ENCODE assay signal across 22 cellular contexts in the genomic region with DNA sequence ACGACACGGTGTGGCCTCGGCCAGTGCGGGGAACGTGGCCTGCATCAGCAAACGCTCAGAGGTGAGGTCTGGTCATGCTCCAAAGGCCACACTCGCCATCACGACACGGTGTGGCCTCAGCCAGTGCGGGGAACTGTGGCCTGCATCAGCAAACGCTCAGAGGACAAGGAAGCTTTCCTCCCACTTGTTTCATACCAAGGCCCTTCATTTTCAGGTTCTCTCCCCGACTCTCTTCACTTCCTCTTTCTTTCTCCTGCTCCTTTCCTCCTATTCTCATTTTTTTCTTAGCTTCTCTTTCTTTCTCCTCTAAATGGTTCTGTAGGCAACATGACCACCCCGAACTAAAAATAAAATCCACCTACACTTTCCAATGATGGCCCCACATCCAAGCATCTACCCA.
"Had no signal": no experiment of that assay in that cellular context is flagged by ENCODE, and none has a peak within 500 bp of the region (broad histone marks: within the 10 kb centered on the region; RNA-seq: fewer than 3 reads in every experiment).

No MANE protein-coding gene starts in this region.

- H3K9me3 ChIP-seq: adrenal gland, ascending aorta, left lung, thoracic aorta, vagina had no signal

- H3K36me3 ChIP-seq: adrenal gland, ascending aorta, brain microvascular endothelial cell, left lung, thoracic aorta, vagina had no signal

- FAIRE-seq: endometrium had no signal

- DNase-seq: activated CD4-positive, alpha-beta T cell treated with anti-CD3 and anti-CD28 coated beads for 4 hours; activated CD4-positive, alpha-beta T cell treated with anti-CD3 and anti-CD28 coated beads, Interleukin-2, amount 50 U/mL, for 48 hours; activated CD4-positive, CD25-positive, alpha-beta regulatory T cell; activated CD8-positive, alpha-beta memory T cell treated with anti-CD3 and anti-CD28 coated beads, Interleukin-2, amount 50 U/mL, for 48 hours; activated naive CD4-positive, alpha-beta T cell; activated T-cell treated with anti-CD3 and anti-CD28 coated beads, Interleukin-2, amount 50 U/mL, for 4 hours; adrenal gland; brain microvascular endothelial cell; caudate nucleus; effector CD4-positive, alpha-beta T cell; immature natural killer cell; kidney glomerular epithelial cell; left lung; naive B cell; retina; stimulated activated CD4-positive, alpha-beta T cell treated with anti-CD3 and anti-CD28 coated beads, Interleukin-2, amount 100 ng/mL, for 48 hours; stimulated activated naive CD4-positive, alpha-beta T cell treated with Interleukin-2 at 50 U/mL for 16 hours had no signal

- H3K4me3 ChIP-seq: adrenal gland, ascending aorta, left lung, lung, thoracic aorta, vagina had no signal

- H3K27me3 ChIP-seq: adrenal gland, ascending aorta, brain microvascular endothelial cell, vagina had no signal

- H3K27ac ChIP-seq: adrenal gland, ascending aorta, brain microvascular endothelial cell, left lung, thoracic aorta, vagina had no signal

- H3K4me1 ChIP-seq: adrenal gland, ascending aorta, left lung, vagina had no signal

- ATAC-seq: activated T-cell treated with anti-CD3 and anti-CD28 coated beads, Interleukin-2, amount 50 U/mL, for 4 hours; left lung had no signal
